In genomic region chr4:17009871-17010367, GRCh38 we compare ENCODE assay signal across 24 cellular contexts.
"Had no signal": no experiment of that assay in that cellular context is flagged by ENCODE, and none has a peak within 500 bp of the region (broad histone marks: within the 10 kb centered on the region; RNA-seq: fewer than 3 reads in every experiment).

No MANE protein-coding gene starts in this region.

- H3K27ac ChIP-seq: SJCRH30 had no signal

- H3K4me1 ChIP-seq: SJCRH30 had no signal

- DNase-seq: IMR-90; Karpas-422; KG1; NCI-H1092; NCI-H1105 treated with DMSO at 0.1 percent for 48 hours; NCI-H1417 treated with DMSO at 0.1 percent for 48 hours; NCI-H187; NCI-H2029; NCI-H2081 treated with DMSO at 0.1 percent for 48 hours; NCI-H2171; NCI-H226; NCI-H446; NCI-H510A; NCI-H524 treated with DMSO at 0.1 percent for 48 hours; NCI-H69; NCI-H774; NK-92 treated with Interleukin-12 subunit alpha and Interleukin-12 subunit beta, amount 100 ng/mL, for 24 hours; PC-3; SHP77 treated with DMSO at 0.1 percent for 48 hours; SJCRH30; T-helper 1 cell had no signal

- H3K4me3 ChIP-seq: SJCRH30 had no signal

- ATAC-seq: HepG2, Panc1, PC-3, Right ventricle myocardium inferior had no signal

- H3K9me3 ChIP-seq: SJCRH30 had no signal

- H3K36me3 ChIP-seq: SJCRH30 had no signal
